9 cellular contexts compared by ENCODE assay signal in the genomic region with DNA sequence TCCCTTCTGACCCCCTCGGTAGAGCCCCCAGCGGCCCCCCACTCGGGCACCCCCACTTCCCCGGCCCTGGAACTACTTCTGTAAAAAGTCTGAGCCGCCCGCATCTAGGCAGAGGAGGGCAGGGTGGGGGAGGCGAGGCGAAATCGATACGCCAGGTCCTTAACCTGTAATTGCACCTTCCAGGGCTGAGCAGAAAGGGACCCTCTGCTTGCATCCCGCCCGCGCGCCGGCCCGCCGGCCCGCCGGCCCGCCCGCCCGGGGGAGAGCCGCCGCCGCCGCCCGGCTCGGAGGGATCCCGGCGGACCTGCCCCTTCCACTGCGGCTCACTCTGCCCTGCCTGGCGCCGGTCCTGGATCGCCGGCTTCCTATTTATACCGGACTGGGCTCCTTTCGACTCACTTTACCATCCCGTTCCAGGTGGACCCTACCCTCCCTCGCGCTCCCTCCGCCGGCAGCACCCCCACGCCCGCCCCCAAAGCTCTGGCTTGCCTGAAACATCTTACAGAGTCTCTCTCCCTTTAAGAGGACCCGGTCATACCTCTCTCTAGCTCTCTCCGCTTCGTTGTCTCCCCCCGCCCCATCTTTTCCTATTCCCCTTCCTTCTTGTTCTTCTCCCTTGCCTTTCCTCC. TPM values are rescaled to one million over a fixed set of nuclear protein-coding genes. Genes with fewer than 3 reads are reported as not detected.
DNase-seq lines count a peak whose midpoint lies in the region; ATAC-seq and TF ChIP-seq lines count a peak whose summit lies in the region.
"Had no signal": no experiment of that assay in that cellular context is flagged by ENCODE, and none has a peak within 500 bp of the region (broad histone marks: within the 10 kb centered on the region; RNA-seq: fewer than 3 reads in every experiment).

No MANE protein-coding gene starts in this region.

- DNase-seq in NCI-H1417 (lab: John Stamatoyannopoulos, UW) (peak in 2 of 3 experiments; percentile 64 to 71), NCI-H1417 treated with DMSO at 0.1 percent for 48 hours (lab: John Stamatoyannopoulos, UW) (no peak), WTC11 (ENCODE audit: low spot score) (peak; percentile 62), kidney epithelial cell (ENCODE audit: low read depth) (no peak), testis (no peak), CD1c-positive myeloid dendritic cell (ENCODE audit: extremely low spot score) (no peak), NCI-H524 treated with DMSO at 0.1 percent for 48 hours (lab: John Stamatoyannopoulos, UW) (no peak)

- 3 to 5% methylated on average over 21 to 40 of the region's 48 CpGs for WGBS in testis, 2 donors

- ATAC-seq in WTC11 (peak; percentile 19), HG03571 (IDR thresholded peaks at IDR 0.05; ENCODE audit: unreplicated experiment) (no peak)

- intact Hi-C loops in testis (cut with DNase I; ENCODE audit: low total_unique reads): no loop called here

- H3K4me1 ChIP-seq in testis: peaks cover 9% of the 10 kb centered on the region

- H3K4me3 Mint-ChIP-seq in WTC11: peak overlapping the region; percentile 93

- H3K4me3 ChIP-seq in kidney epithelial cell (ENCODE audit: low read depth, low read length) (peak overlapping the region; percentile 68), testis (peak overlapping the region; percentile 34 to 54)

- H3K36me3 ChIP-seq in kidney epithelial cell (ENCODE audit: control insufficient read depth, insufficient read depth, low read length) (no peaks in the 10 kb centered on the region), testis (ENCODE audit: low read depth, missing control alignments) (no peaks in the 10 kb centered on the region)

- no peak overlapping the region for H3K27ac ChIP-seq in testis

- no peak for TF ChIP-seq POLR2A in testis (IDR thresholded peaks at IDR 0.05)

- H3K4me1 Mint-ChIP-seq in WTC11: peaks cover 59% of the 10 kb centered on the region

- H3K27ac Mint-ChIP-seq in WTC11: no peak overlapping the region

- CTCF ChIA-PET in WTC11 (lab: Charles Lee): interaction anchor here (1.4 to 3.4 kb wide), 3 partner anchors 11 to 151 kb away, joined by 3 to 12 read pairs (median 4); no protein-coding TSS in a partner anchor

- 0 out of 2 replicates have a peak, but pooled peaks cover 2% of the 10 kb centered on the region for H3K9me3 Mint-ChIP-seq in WTC11

- peaks cover 56% of the 10 kb centered on the region for H3K27me3 Mint-ChIP-seq in WTC11 (ENCODE audit: low read depth)

- H3K27me3 ChIP-seq in kidney epithelial cell (ENCODE audit: control insufficient read depth, insufficient read depth, low read length) (peaks cover 5% of the 10 kb centered on the region), testis (no peaks in the 10 kb centered on the region)

- no peaks in the 10 kb centered on the region for H3K9me3 ChIP-seq in testis

- H3K36me3 Mint-ChIP-seq in WTC11: no peaks in the 10 kb centered on the region

- TF ChIP-seq CTCF in WTC11 (IDR thresholded peaks at IDR 0.05) (no peak), kidney epithelial cell (IDR thresholded peaks at IDR 0.05; ENCODE audit: insufficient read depth, low read length, poor library complexity, severe bottlenecking) (no peak), testis (IDR thresholded peaks at IDR 0.05) (no peak)

- POLR2A ChIA-PET in WTC11 (lab: Charles Lee): interaction anchor here (0.7 to 1.5 kb wide), 3 partner anchors 18 to 203 kb away, joined by 3 to 4 read pairs (median 3); no protein-coding TSS in a partner anchor

TF ChIP-seq in WTC11, 78 proteins besides CTCF, POLR2A, EP300 and RAD21:
- no peak for TF ChIP-seq GRHL2 (CRISPR knock-in tag; IDR thresholded peaks at IDR 0.05; ENCODE audit: insufficient replicate concordance, severe bottlenecking)
- TF ChIP-seq, protein P1, sequence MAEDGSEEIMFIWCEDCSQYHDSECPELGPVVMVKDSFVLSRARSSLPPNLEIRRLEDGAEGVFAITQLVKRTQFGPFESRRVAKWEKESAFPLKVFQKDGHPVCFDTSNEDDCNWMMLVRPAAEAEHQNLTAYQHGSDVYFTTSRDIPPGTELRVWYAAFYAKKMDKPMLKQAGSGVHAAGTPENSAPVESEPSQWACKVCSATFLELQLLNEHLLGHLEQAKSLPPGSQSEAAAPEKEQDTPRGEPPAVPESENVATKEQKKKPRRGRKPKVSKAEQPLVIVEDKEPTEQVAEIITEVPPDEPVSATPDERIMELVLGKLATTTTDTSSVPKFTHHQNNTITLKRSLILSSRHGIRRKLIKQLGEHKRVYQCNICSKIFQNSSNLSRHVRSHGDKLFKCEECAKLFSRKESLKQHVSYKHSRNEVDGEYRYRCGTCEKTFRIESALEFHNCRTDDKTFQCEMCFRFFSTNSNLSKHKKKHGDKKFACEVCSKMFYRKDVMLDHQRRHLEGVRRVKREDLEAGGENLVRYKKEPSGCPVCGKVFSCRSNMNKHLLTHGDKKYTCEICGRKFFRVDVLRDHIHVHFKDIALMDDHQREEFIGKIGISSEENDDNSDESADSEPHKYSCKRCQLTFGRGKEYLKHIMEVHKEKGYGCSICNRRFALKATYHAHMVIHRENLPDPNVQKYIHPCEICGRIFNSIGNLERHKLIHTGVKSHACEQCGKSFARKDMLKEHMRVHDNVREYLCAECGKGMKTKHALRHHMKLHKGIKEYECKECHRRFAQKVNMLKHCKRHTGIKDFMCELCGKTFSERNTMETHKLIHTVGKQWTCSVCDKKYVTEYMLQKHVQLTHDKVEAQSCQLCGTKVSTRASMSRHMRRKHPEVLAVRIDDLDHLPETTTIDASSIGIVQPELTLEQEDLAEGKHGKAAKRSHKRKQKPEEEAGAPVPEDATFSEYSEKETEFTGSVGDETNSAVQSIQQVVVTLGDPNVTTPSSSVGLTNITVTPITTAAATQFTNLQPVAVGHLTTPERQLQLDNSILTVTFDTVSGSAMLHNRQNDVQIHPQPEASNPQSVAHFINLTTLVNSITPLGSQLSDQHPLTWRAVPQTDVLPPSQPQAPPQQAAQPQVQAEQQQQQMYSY (CRISPR knock-in tag; IDR thresholded peaks at IDR 0.05): peak; percentile 57; the same call in 1 of the 2 replicates

RNA-seq across cellular contexts. Expression of a gene that starts 0.8 kb away (rescaled TPM):
- total RNA-seq in WTC11 (2021): 3.9 to 4.8 TPM (median 4.3 TPM) in 3 replicates
- total RNA-seq in kidney epithelial cell: 2.1 and 3.6 TPM in 2 replicates
- total RNA-seq in testis: 1 to 10 TPM; 2.0 to 3.3 TPM
- 2.7 TPM for polyA plus RNA-seq in testis (ENCODE audit: insufficient read depth, low read depth, low replicate concordance)
- polyA plus RNA-seq: AG04450 had no signal

Comparison
In these comparisons a context has a peak if more than half of its experiments do, and no peak if none do; other contexts are left out.
1. DNase-seq: peak in NCI-H1417 (2 of 3) and WTC11 (single experiment); none in NCI-H1417 treated with DMSO at 0.1 percent for 48 hours (single experiment), kidney epithelial cell (single experiment), testis (single experiment), CD1c-positive myeloid dendritic cell (single experiment) and NCI-H524 treated with DMSO at 0.1 percent for 48 hours (single experiment).